ENCODE assay signal across 18 cellular contexts in the genomic region with DNA sequence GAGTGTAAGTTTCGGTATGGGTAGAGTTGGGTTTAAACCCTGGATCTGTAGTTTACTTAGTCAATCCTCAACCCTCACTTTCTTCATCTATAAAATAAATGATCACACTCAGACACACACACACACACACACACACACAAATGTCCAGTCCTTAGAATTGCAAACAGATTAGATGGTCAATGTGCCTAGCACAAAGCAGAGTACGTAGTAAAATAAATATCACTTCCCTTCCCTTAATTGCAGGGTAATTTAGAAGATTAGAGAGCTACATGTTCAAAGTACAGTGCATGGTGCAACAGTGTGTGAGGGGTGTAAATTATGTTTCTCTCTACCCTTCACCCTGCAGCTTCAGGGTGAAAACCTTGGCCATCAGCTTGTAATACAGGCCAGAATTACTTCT.
DNase-seq lines count a peak whose midpoint lies in the region; FAIRE-seq and TF ChIP-seq lines count a peak whose summit lies in the region.
"Had no signal": no experiment of that assay in that cellular context is flagged by ENCODE, and none has a peak within 500 bp of the region (broad histone marks: within the 10 kb centered on the region; RNA-seq: fewer than 3 reads in every experiment).

No MANE protein-coding gene starts in this region.

- no peak overlapping the region for H3K27ac Mint-ChIP-seq in endodermal cell
- H3K27ac Mint-ChIP-seq: CD14-positive monocyte; CD8-positive, alpha-beta T cell had no signal

- H3K4me1 ChIP-seq in small intestine (ENCODE audit: control insufficient read depth in 2 of 2, insufficient read depth in 1 of 2, low read depth in 1 of 2, low read length in 1 of 2) = peaks cover 0 to 9% of the 10 kb centered on the region in 2 donors
- peaks cover 22% of the 10 kb centered on the region for H3K4me1 ChIP-seq in endodermal cell (ENCODE audit: control insufficient read depth, insufficient read depth, low read length)
- H3K4me1 ChIP-seq: HAP-1 had no signal

- TF ChIP-seq CTCF in endodermal cell (conservative IDR thresholded peaks at IDR 0.05) = no peak

- no peak overlapping the region for H3K9ac ChIP-seq in endodermal cell (ENCODE audit: extremely low read depth, low read length, poor library complexity, severe bottlenecking)

- no peak overlapping the region for H3K4me3 Mint-ChIP-seq in endodermal cell
- H3K4me3 Mint-ChIP-seq: CD14-positive monocyte; CD8-positive, alpha-beta T cell had no signal

- no peaks in the 10 kb centered on the region for H3K9me3 ChIP-seq in small intestine (ENCODE audit: control insufficient read depth, low read depth)
- no peaks in the 10 kb centered on the region for H3K9me3 ChIP-seq in endodermal cell (ENCODE audit: control insufficient read depth, low read length)
- H3K9me3 ChIP-seq: HAP-1 had no signal

- H3K27me3 ChIP-seq in small intestine (ENCODE audit: control insufficient read depth in 2 of 2, insufficient read depth in 2 of 2, low read length in 2 of 2) (peaks cover 0 to 4% of the 10 kb centered on the region in 2 donors), endodermal cell (ENCODE audit: control insufficient read depth, insufficient read depth, low read length, poor library complexity, severe bottlenecking) (no peaks in the 10 kb centered on the region)

- no peak overlapping the region for H3K4me3 ChIP-seq in small intestine (ENCODE audit: low read depth in 1 of 2, low read length in 2 of 2)
- no peak overlapping the region for H3K4me3 ChIP-seq in endodermal cell (ENCODE audit: low read length)
- H3K4me3 ChIP-seq: HAP-1 had no signal

- no peaks in the 10 kb centered on the region for H3K36me3 Mint-ChIP-seq in endodermal cell (ENCODE audit: low read depth)
- H3K36me3 Mint-ChIP-seq: CD14-positive monocyte; CD8-positive, alpha-beta T cell had no signal

- FAIRE-seq in small intestine (lab: Jason Lieb, UNC) (no peak), GM12892 (lab: Jason Lieb, UNC) (no peak)
- FAIRE-seq: D721Med, GM19239, H1 had no signal

- H3K4me1 Mint-ChIP-seq in endodermal cell = peaks cover 60% of the 10 kb centered on the region

- H3K27ac ChIP-seq in small intestine (ENCODE audit: low read depth in 1 of 2, low read length in 1 of 2) (no peak overlapping the region), endodermal cell (ENCODE audit: low read depth, low read length) (no peak overlapping the region)
- H3K27ac ChIP-seq: 22Rv1 had no signal

- TF ChIP-seq POLR2A in GM12892 (IDR thresholded peaks at IDR 0.05; ENCODE audit: low read depth, low read length) = no peak

- no peaks in the 10 kb centered on the region for H3K27me3 Mint-ChIP-seq in endodermal cell (ENCODE audit: insufficient read depth)

- DNase-seq in NCI-H146 (lab: John Stamatoyannopoulos, UW) (peak; percentile 13), NCI-H146 treated with DMSO at 0.1 percent for 48 hours (lab: John Stamatoyannopoulos, UW; ENCODE audit: unreplicated experiment) (no peak), NCI-H748 (lab: John Stamatoyannopoulos, UW; ENCODE audit: unreplicated experiment) (peak; percentile 58), NOMO-1 treated with dmso at 0.1 percent for 144 hours (lab: John Stamatoyannopoulos, UW; ENCODE audit: unreplicated experiment) (peak; percentile 71), small intestine (peak; percentile 94), endodermal cell (no peak), SW 1271 (lab: John Stamatoyannopoulos, UW) (no peak), GM12892 (ENCODE audit: insufficient read length) (no peak)
- DNase-seq: CD8-positive, alpha-beta T cell; COR-L47; DND-41; GDM1 had no signal

- WGBS in small intestine, 3 donors = 15 to 60% (median 28%) methylated on average over 2 of the region's 2 CpGs
- WGBS in endodermal cell (ENCODE audit: insufficient coverage in 1 of 2, insufficient read length in 1 of 2), 2 experiments = 100% methylated on average over 2 of the region's 2 CpGs; no CpG with 5 or more reads in 1 of the 2 experiments

- H3K36me3 ChIP-seq in small intestine (ENCODE audit: control insufficient read depth in 2 of 2, insufficient read depth in 2 of 2, low read length in 2 of 2) (no peaks in the 10 kb centered on the region), endodermal cell (ENCODE audit: control insufficient read depth, insufficient read depth, low read length) (no peaks in the 10 kb centered on the region)
- H3K36me3 ChIP-seq: HAP-1 had no signal

- no peaks in the 10 kb centered on the region for H3K9me3 Mint-ChIP-seq in endodermal cell
- H3K9me3 Mint-ChIP-seq: CD8-positive, alpha-beta T cell had no signal

Comparison
In these comparisons a context has a peak if more than half of its experiments do, and no peak if none do; other contexts are left out.
1. DNase-seq: peak in NCI-H146 (single experiment), NCI-H748 (single experiment), NOMO-1 treated with dmso at 0.1 percent for 144 hours (single experiment) and small intestine (single experiment); none in NCI-H146 treated with DMSO at 0.1 percent for 48 hours (single experiment), endodermal cell (single experiment), SW 1271 (0 of 2) and GM12892 (single experiment).